ENCODE assay signal across 11 cellular contexts in genomic region chr4:80680934-80681333, GRCh38.
"Had no signal": no experiment of that assay in that cellular context is flagged by ENCODE, and none has a peak within 500 bp of the region (broad histone marks: within the 10 kb centered on the region; RNA-seq: fewer than 3 reads in every experiment).

No MANE protein-coding gene starts in this region.

- H3K4me1 ChIP-seq: HAP-1 had no signal

- H3K27ac ChIP-seq: GM23248 had no signal

- H3K9ac ChIP-seq: GM23248 had no signal

- H3K36me3 ChIP-seq: HAP-1 had no signal

- ATAC-seq: GM23338, HCT116 had no signal

- H2AFZ ChIP-seq: GM23248, GM23338 had no signal

- FAIRE-seq: H1, H54 had no signal

- H3K4me2 ChIP-seq: GM23338 had no signal

- H3K4me3 ChIP-seq: GM23248, GM23338, HAP-1 had no signal

- H3K9me3 ChIP-seq: HAP-1 had no signal

- DNase-seq: GM23248, GOT3, H7, H9, HCEC 1CT, HFFc6 had no signal
